Comparison of ENCODE assay signal across 16 cellular contexts in genomic region chr11:13118194-13118593, GRCh38.
DNase-seq lines count a peak whose midpoint lies in the region; ATAC-seq, FAIRE-seq and TF ChIP-seq lines count a peak whose summit lies in the region.
"Had no signal": no experiment of that assay in that cellular context is flagged by ENCODE, and none has a peak within 500 bp of the region (broad histone marks: within the 10 kb centered on the region; RNA-seq: fewer than 3 reads in every experiment).

No MANE protein-coding gene starts in this region.

- no peaks in the 10 kb centered on the region for H3K4me1 ChIP-seq in breast epithelium
- H3K4me1 ChIP-seq: Peyer's patch had no signal

- no peak for ATAC-seq in Right ventricle myocardium inferior
- ATAC-seq in GM21367 (IDR thresholded peaks at IDR 0.05; ENCODE audit: unreplicated experiment) = no peak
- ATAC-seq: activated CD4-positive, alpha-beta T cell treated with anti-CD3 and anti-CD28 coated beads for 36 hours had no signal

- POLR2A ChIA-PET in MCF 10A (lab: Yijun Ruan, JAX) = no interaction called here

- intact Hi-C loops in MCF 10A (cut with micrococcal nuclease) = no loop called here
- intact Hi-C loops in breast epithelium (cut with DNase I; ENCODE audit: low total_unique reads) = loop anchor here (10.0 kb wide), 1 partner anchor 133 kb away; no protein-coding TSS in a partner anchor
- intact Hi-C loops in Right ventricle myocardium inferior (cut with DNase I) = loop anchor here (10.0 kb wide), 1 partner anchor 123 kb away; no protein-coding TSS in a partner anchor

- no peaks in the 10 kb centered on the region for H3K27me3 ChIP-seq in breast epithelium
- H3K27me3 ChIP-seq: Peyer's patch had no signal

- H3K36me3 Mint-ChIP-seq in MCF 10A (ENCODE audit: insufficient read depth, unreplicated experiment) = no peaks in the 10 kb centered on the region

- H3K4me3 ChIP-seq in breast epithelium (no peak overlapping the region), fibroblast of villous mesenchyme (ENCODE audit: low read depth, low read length) (no peak overlapping the region)
- H3K4me3 ChIP-seq: coronary artery, Peyer's patch had no signal

- CTCF ChIA-PET in MCF 10A (lab: Yijun Ruan, JAX) = interaction anchor here (0.6 to 1.5 kb wide), 2 partner anchors 154 to 1329 kb away, joined by 3 read pairs; no protein-coding TSS in a partner anchor

- TF ChIP-seq CTCF in MCF 10A (IDR thresholded peaks at IDR 0.05; ENCODE audit: unreplicated experiment) (no peak), breast epithelium (IDR thresholded peaks at IDR 0.05) (no peak), fibroblast of villous mesenchyme (IDR thresholded peaks at IDR 0.05; ENCODE audit: insufficient read depth, low read depth, low read length) (no peak)

- H3K4me1 Mint-ChIP-seq in MCF 10A (ENCODE audit: insufficient read depth, unreplicated experiment) = peaks cover 31% of the 10 kb centered on the region
- H3K4me1 Mint-ChIP-seq: activated CD4-positive, alpha-beta T cell treated with anti-CD3 and anti-CD28 coated beads for 36 hours had no signal

- no peak for FAIRE-seq in urothelium cell line (lab: Jason Lieb, UNC)

- peaks cover 0 to 7% of the 10 kb centered on the region in 2 donors for H3K9me3 ChIP-seq in breast epithelium
- H3K9me3 ChIP-seq: Peyer's patch had no signal

- TF ChIP-seq POLR2A in breast epithelium (IDR thresholded peaks at IDR 0.05) = no peak

- no peaks in the 10 kb centered on the region for H3K27me3 Mint-ChIP-seq in MCF 10A (ENCODE audit: insufficient read depth, unreplicated experiment)

- no peak overlapping the region for H3K27ac ChIP-seq in breast epithelium
- H3K27ac ChIP-seq: coronary artery, Peyer's patch had no signal

- DNase-seq in MCF 10A (ENCODE audit: unreplicated experiment) (peak; percentile 91), breast epithelium (ENCODE audit: low spot score in 2 of 2) (no peak), SW 1271 (lab: John Stamatoyannopoulos, UW) (peak; percentile 88 to 94), fibroblast of villous mesenchyme (ENCODE audit: low read depth) (peak; percentile 77), urothelium cell line (ENCODE audit: low spot score) (peak; percentile 87), Right ventricle myocardium inferior (ENCODE audit: missing footprints) (no peak), NCI-H524 treated with DMSO at 0.1 percent for 48 hours (lab: John Stamatoyannopoulos, UW) (no peak)
- DNase-seq: activated CD4-positive, alpha-beta T cell treated with anti-CD3 and anti-CD28 coated beads for 36 hours; activated gamma-delta T cell treated with Interleukin-2 at 50 U/mL for 16 hours; AML-193; NCI-H2081; Peyer's patch; stimulated activated CD4-positive, alpha-beta T cell treated with anti-CD3 and anti-CD28 coated beads, Interleukin-4, amount 100 ng/mL, for 4 hours; substantia nigra had no signal

- no peak overlapping the region for H3K27ac Mint-ChIP-seq in MCF 10A (ENCODE audit: low read depth, unreplicated experiment)
- H3K27ac Mint-ChIP-seq: activated CD4-positive, alpha-beta T cell treated with anti-CD3 and anti-CD28 coated beads for 36 hours had no signal

- H3K36me3 ChIP-seq in breast epithelium = no peaks in the 10 kb centered on the region
- H3K36me3 ChIP-seq: Peyer's patch had no signal

- no TSS peak for BruUV-seq in MCF 10A (replicated peaks; lab: Mats Ljungman, UMichigan)

- no peak overlapping the region for H3K4me3 Mint-ChIP-seq in MCF 10A (ENCODE audit: unreplicated experiment)
- H3K4me3 Mint-ChIP-seq: activated CD4-positive, alpha-beta T cell treated with anti-CD3 and anti-CD28 coated beads for 36 hours had no signal

- H3K9me3 Mint-ChIP-seq in MCF 10A (ENCODE audit: unreplicated experiment) = peaks cover 4% of the 10 kb centered on the region

Comparison
In these comparisons a context has a peak if more than half of its experiments do, and no peak if none do; other contexts are left out.
1. DNase-seq: peak in MCF 10A (single experiment), SW 1271 (2 of 2), fibroblast of villous mesenchyme (single experiment) and urothelium cell line (single experiment); none in breast epithelium (0 of 2), Right ventricle myocardium inferior (single experiment) and NCI-H524 treated with DMSO at 0.1 percent for 48 hours (single experiment).